Comparison of ENCODE assay signal across 8 cellular contexts in the genomic region with DNA sequence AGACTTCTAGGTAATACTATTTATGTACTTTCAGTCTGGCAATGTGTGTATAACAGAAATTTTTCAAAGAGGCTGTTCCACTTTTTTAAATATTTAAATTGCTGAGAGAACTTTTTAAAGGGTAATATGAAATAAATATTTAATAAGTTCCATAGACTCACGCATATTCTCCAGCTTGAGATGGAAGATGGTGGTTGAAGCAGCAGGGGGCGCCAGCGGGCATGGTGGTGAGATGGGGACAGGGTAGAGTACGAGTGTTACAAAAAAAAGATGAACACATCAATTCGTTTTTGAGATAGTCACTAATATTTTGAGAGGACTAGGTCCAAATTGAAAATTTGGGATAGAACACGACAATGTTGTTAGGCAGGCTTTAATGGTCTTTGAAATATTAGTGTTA.
DNase-seq lines count a peak whose midpoint lies in the region; ATAC-seq and TF ChIP-seq lines count a peak whose summit lies in the region.

No MANE protein-coding gene starts in this region.

- ATAC-seq in upper lobe of right lung = peak; percentile 92
- ATAC-seq in GM18873 (IDR thresholded peaks at IDR 0.05; ENCODE audit: low FRiP score, unreplicated experiment) = no peak

- H3K79me2 ChIP-seq in mammary epithelial cell (ENCODE audit: insufficient read depth, low read length) = no peaks in the 10 kb centered on the region

- dilution Hi-C loops in mammary epithelial cell (cut with HindIII; ENCODE audit: low sequenced_read_pairs) = no loop called here

- 44% methylated on average over 6 of the region's 6 CpGs for WGBS in mammary epithelial cell (ENCODE audit: low coverage, missing lambda C conversion rate)

- peak; percentile 49 for DNase-seq in NCI-H82 (lab: John Stamatoyannopoulos, UW)
- no peak for DNase-seq in NCI-H82 treated with DMSO at 0.1 percent for 48 hours (lab: John Stamatoyannopoulos, UW; ENCODE audit: unreplicated experiment)
- DNase-seq in HL-60 (ENCODE audit: low read depth in 1 of 2, low spot score in 1 of 2) = peak; percentile 43 to 82
- DNase-seq in UCSD-AML1 (lab: John Stamatoyannopoulos, UW; ENCODE audit: unreplicated experiment) = peak; percentile 66
- peak; percentile 24 for DNase-seq in mammary epithelial cell
- peak; percentile 25 for DNase-seq in mucosa of gallbladder (ENCODE audit: low spot score)
- DNase-seq in upper lobe of right lung = peak; percentile 91

- H3K4me3 ChIP-seq in HL-60 (replicated peaks; ENCODE audit: insufficient read depth, low read length) = no peak overlapping the region
- H3K4me3 ChIP-seq in mammary epithelial cell (replicated peaks in 1 of 3; ENCODE audit: insufficient read depth in 1 of 3, low read depth in 2 of 3, low read length in 3 of 3) = no peak overlapping the region
- no peak overlapping the region for H3K4me3 ChIP-seq in upper lobe of right lung

- H3K9me3 ChIP-seq in mammary epithelial cell (replicated peaks; ENCODE audit: insufficient read depth, low read length) (no peaks in the 10 kb centered on the region), upper lobe of right lung (no peaks in the 10 kb centered on the region)

- H3K36me3 ChIP-seq in mammary epithelial cell (ENCODE audit: insufficient read depth, low read length) = no peaks in the 10 kb centered on the region
- no peaks in the 10 kb centered on the region for H3K36me3 ChIP-seq in upper lobe of right lung

- no TSS peak for BruUV-seq in mammary epithelial cell (replicated peaks; lab: Mats Ljungman, UMichigan)

- TF ChIP-seq CTCF in HL-60 (IDR thresholded peaks at IDR 0.05; ENCODE audit: insufficient read depth, low read length) (peak; percentile 57), mammary epithelial cell (conservative IDR thresholded peaks at IDR 0.05 in 1 of 2, IDR thresholded peaks at IDR 0.05 in 1 of 2; ENCODE audit: extremely low read depth in 1 of 2, insufficient read depth in 1 of 2, low read depth in 1 of 2, low read length in 2 of 2) (peak; percentile 61 to 69), upper lobe of right lung (IDR thresholded peaks at IDR 0.05) (peak; percentile 57)

- H3K9ac ChIP-seq in mammary epithelial cell (ENCODE audit: insufficient read depth, low read length) = no peak overlapping the region

- H3K4me2 ChIP-seq in mammary epithelial cell (ENCODE audit: insufficient read depth, low read depth, low read length) = no peak overlapping the region

- H3K27me3 ChIP-seq in HL-60 (ENCODE audit: insufficient read depth, poor library complexity, severe bottlenecking) = no peaks in the 10 kb centered on the region
- peaks cover 10% of the 10 kb centered on the region for H3K27me3 ChIP-seq in mammary epithelial cell (ENCODE audit: insufficient read depth, low read length)
- no peaks in the 10 kb centered on the region for H3K27me3 ChIP-seq in upper lobe of right lung

- H3K27ac ChIP-seq in HL-60 (replicated peaks) = no peak overlapping the region
- H3K27ac ChIP-seq in mammary epithelial cell (ENCODE audit: insufficient read depth, low read depth, low read length) = no peak overlapping the region
- H3K27ac ChIP-seq in upper lobe of right lung = no peak overlapping the region

- H4K20me1 ChIP-seq in mammary epithelial cell (ENCODE audit: insufficient read depth, low read length) = no peaks in the 10 kb centered on the region

- CTCF ChIA-PET in mammary epithelial cell (lab: Charles Lee; ENCODE audit: low non-redundant PET) = interaction anchor here (0.6 kb wide), 1 partner anchor 102 kb away, joined by 3 read pairs; no protein-coding TSS in a partner anchor

- intact Hi-C loops in mammary epithelial cell (cut with micrococcal nuclease) (loop anchor here (1.0 to 5.0 kb wide), 2 partner anchors 79 to 350 kb away; partner anchors contain the start of gene RNF146), upper lobe of right lung (cut with DNase I) (no loop called here)

- no peaks in the 10 kb centered on the region for H3K4me1 ChIP-seq in mammary epithelial cell (ENCODE audit: insufficient read depth, low read length)
- no peaks in the 10 kb centered on the region for H3K4me1 ChIP-seq in upper lobe of right lung

- in situ Hi-C loops in mammary epithelial cell (cut with MboI; ENCODE audit: low sequenced_read_pairs in 2 of 2) = no loop called here

- no peak overlapping the region for H2AFZ ChIP-seq in mammary epithelial cell (ENCODE audit: low read depth, low read length)
